Comparison of ENCODE assay signal across 18 cellular contexts in genomic region chr12:51254592-51254991, GRCh38. TPM values are rescaled to one million over a fixed set of nuclear protein-coding genes. Genes with fewer than 3 reads are reported as not detected.
DNase-seq lines count a peak whose midpoint lies in the region; ATAC-seq, FAIRE-seq and TF ChIP-seq lines count a peak whose summit lies in the region.
"Had no signal": no experiment of that assay in that cellular context is flagged by ENCODE, and none has a peak within 500 bp of the region (broad histone marks: within the 10 kb centered on the region; RNA-seq: fewer than 3 reads in every experiment).

No MANE protein-coding gene starts in this region.

- no peak overlapping the region for H3K4me3 ChIP-seq in BLaER1
- no peak overlapping the region for H3K4me3 ChIP-seq in prostate gland
- H3K4me3 ChIP-seq: A549 had no signal

- H3K9me3 ChIP-seq in BLaER1 (no peaks in the 10 kb centered on the region), prostate gland (no peaks in the 10 kb centered on the region)
- H3K9me3 ChIP-seq: A549 had no signal

- H3K9ac ChIP-seq in BLaER1: no peak overlapping the region

- H3K4me1 ChIP-seq in BLaER1: peaks cover 7% of the 10 kb centered on the region; the same call in 1 of the 2 replicates
- H3K4me1 ChIP-seq in prostate gland (replicated peaks): no peaks in the 10 kb centered on the region
- H3K4me1 ChIP-seq: A549 had no signal

- no peaks in the 10 kb centered on the region for H4K20me1 ChIP-seq in BLaER1

- DNase-seq in RCC 7860 (ENCODE audit: low spot score): peak; percentile 55
- DNase-seq in osteocyte (ENCODE audit: extremely low spot score, unreplicated experiment): no peak
- DNase-seq in prostate gland (ENCODE audit: low spot score): no peak
- DNase-seq in NCI-H1092 (lab: John Stamatoyannopoulos, UW): no peak
- DNase-seq in CD1c-positive myeloid dendritic cell (ENCODE audit: extremely low spot score): no peak
- DNase-seq in T-helper 2 cell treated with Interferon-gamma antibody and Interleukin-4, amounts not matched to agents 5 μg/mL and 100 μg/mL, for 36 hours (ENCODE audit: low spot score): no peak
- DNase-seq: COR-L47, EL, NCI-H1436 treated with DMSO at 0.1 percent for 48 hours, NCI-H2029 treated with DMSO at 0.1 percent for 48 hours, NCI-H2171 treated with DMSO at 0.1 percent for 48 hours, NCI-H446 treated with DMSO at 0.1 percent for 48 hours had no signal

- H3K36me3 ChIP-seq in BLaER1 (no peaks in the 10 kb centered on the region), prostate gland (no peaks in the 10 kb centered on the region)

- no peaks in the 10 kb centered on the region for H3K9me3 Mint-ChIP-seq in osteocyte (ENCODE audit: unreplicated experiment)
- H3K9me3 Mint-ChIP-seq in T-helper 2 cell treated with Interferon-gamma antibody and Interleukin-4, amounts not matched to agents 5 μg/mL and 100 μg/mL, for 36 hours: no peaks in the 10 kb centered on the region

- H3K4me2 ChIP-seq in BLaER1: peak overlapping the region; percentile 21; the same call in 1 of the 2 replicates
- H3K4me2 ChIP-seq: A549 had no signal

- TF ChIP-seq POLR2A in prostate gland (IDR thresholded peaks at IDR 0.05): no peak

- 83% methylated on average over 4 of the region's 4 CpGs for WGBS in prostate gland

- H3K27me3 Mint-ChIP-seq in osteocyte (ENCODE audit: unreplicated experiment): no peaks in the 10 kb centered on the region
- H3K27me3 Mint-ChIP-seq in T-helper 2 cell treated with Interferon-gamma antibody and Interleukin-4, amounts not matched to agents 5 μg/mL and 100 μg/mL, for 36 hours (ENCODE audit: low read depth): no peaks in the 10 kb centered on the region

- ATAC-seq in esophagus mucosa: peak; percentile 19
- ATAC-seq: A549 had no signal

- H3K27me3 ChIP-seq in BLaER1: no peaks in the 10 kb centered on the region
- H3K27me3 ChIP-seq in prostate gland (replicated peaks; ENCODE audit: insufficient read depth): no peaks in the 10 kb centered on the region

- FAIRE-seq in RCC 7860 (lab: Jason Lieb, UNC): no peak
- FAIRE-seq: A549, GM19239 had no signal

- intact Hi-C loops in prostate gland (cut with DNase I): no loop called here

- no peak overlapping the region for H3K4me3 Mint-ChIP-seq in osteocyte (ENCODE audit: unreplicated experiment)
- no peak overlapping the region for H3K4me3 Mint-ChIP-seq in T-helper 2 cell treated with Interferon-gamma antibody and Interleukin-4, amounts not matched to agents 5 μg/mL and 100 μg/mL, for 36 hours
- H3K4me3 Mint-ChIP-seq: CD14-positive monocyte had no signal

- H3K27ac Mint-ChIP-seq in osteocyte (ENCODE audit: unreplicated experiment): peak overlapping the region; percentile 15
- H3K27ac Mint-ChIP-seq in T-helper 2 cell treated with Interferon-gamma antibody and Interleukin-4, amounts not matched to agents 5 μg/mL and 100 μg/mL, for 36 hours: no peak overlapping the region
- H3K27ac Mint-ChIP-seq: CD14-positive monocyte had no signal

- H3K27ac ChIP-seq in BLaER1: no peak overlapping the region
- no peak overlapping the region for H3K27ac ChIP-seq in prostate gland
- H3K27ac ChIP-seq: A549, RWPE1 had no signal

- no peak for TF ChIP-seq CTCF in osteocyte (IDR thresholded peaks at IDR 0.05)
- no peak for TF ChIP-seq CTCF in prostate gland (IDR thresholded peaks at IDR 0.05)

- peaks cover 3% of the 10 kb centered on the region for H3K36me3 Mint-ChIP-seq in osteocyte (ENCODE audit: unreplicated experiment)
- H3K36me3 Mint-ChIP-seq in T-helper 2 cell treated with Interferon-gamma antibody and Interleukin-4, amounts not matched to agents 5 μg/mL and 100 μg/mL, for 36 hours (ENCODE audit: low read depth): no peaks in the 10 kb centered on the region

- H3K4me1 Mint-ChIP-seq in osteocyte (ENCODE audit: unreplicated experiment): peaks cover 3% of the 10 kb centered on the region
- H3K4me1 Mint-ChIP-seq in T-helper 2 cell treated with Interferon-gamma antibody and Interleukin-4, amounts not matched to agents 5 μg/mL and 100 μg/mL, for 36 hours (ENCODE audit: low read depth): peaks cover 6% of the 10 kb centered on the region

RNA-seq across cellular contexts. Expression of gene SMAGP, which starts 15.6 kb away (rescaled TPM):
- 96.2 TPM for total RNA-seq in esophagus mucosa
- 4.3 and 7.1 TPM in 2 replicates for total RNA-seq in osteocyte
- total RNA-seq in prostate gland: 10 to 100 TPM; 10.7 to 15.4 TPM

RNA-seq across cellular contexts. Expression of gene DAZAP2, which starts 16.0 kb away (rescaled TPM):
- total RNA-seq in esophagus mucosa (109 TPM), osteocyte (120 and 130 TPM in 2 replicates), prostate gland (100 to 1,000 TPM; 299 to 374 TPM)

RNA-seq across cellular contexts. Expression of gene POU6F1, which starts 36.7 kb away (rescaled TPM):
- total RNA-seq in esophagus mucosa (2.9 TPM), osteocyte (19.2 and 20.6 TPM in 2 replicates), prostate gland (10 to 100 TPM; 13.5 to 17.2 TPM)
